ENCODE assay signal across 2 cellular contexts in genomic region chr17:81118308-81119221, GRCh38.
TF ChIP-seq lines count a peak whose summit lies in the region.

No MANE protein-coding gene starts in this region.

TF ChIP-seq in HEK293, 187 proteins besides CTCF, POLR2A, EP300 and RAD21:
- TF ChIP-seq GLIS2 (tag by site-specific recombination; IDR thresholded peaks at IDR 0.05) (peak; percentile 71; the same call in 1 of the 2 replicates), ZFHX2 (tag by site-specific recombination; conservative IDR thresholded peaks at IDR 0.05) (peak; percentile 86), ZNF221 (tag by site-specific recombination; IDR thresholded peaks at IDR 0.05; ENCODE audit: borderline replicate concordance) (no peak), ZIC2 (tag by site-specific recombination; IDR thresholded peaks at IDR 0.05) (peak; percentile 85), ZEB2 (tag by site-specific recombination; IDR thresholded peaks at IDR 0.05) (peak; percentile 68; the same call in 1 of the 2 replicates), ZBTB7A (tag by site-specific recombination; IDR thresholded peaks at IDR 0.05; ENCODE audit: low read depth) (no peak), EGR2 (tag by site-specific recombination; IDR thresholded peaks at IDR 0.05; ENCODE audit: low read depth) (peak; percentile 53), GLIS1 (tag by site-specific recombination; IDR thresholded peaks at IDR 0.05) (peak; percentile 90), HIC1 (tag by site-specific recombination; IDR thresholded peaks at IDR 0.05) (peak; percentile 64)
- TF ChIP-seq, protein P1, sequence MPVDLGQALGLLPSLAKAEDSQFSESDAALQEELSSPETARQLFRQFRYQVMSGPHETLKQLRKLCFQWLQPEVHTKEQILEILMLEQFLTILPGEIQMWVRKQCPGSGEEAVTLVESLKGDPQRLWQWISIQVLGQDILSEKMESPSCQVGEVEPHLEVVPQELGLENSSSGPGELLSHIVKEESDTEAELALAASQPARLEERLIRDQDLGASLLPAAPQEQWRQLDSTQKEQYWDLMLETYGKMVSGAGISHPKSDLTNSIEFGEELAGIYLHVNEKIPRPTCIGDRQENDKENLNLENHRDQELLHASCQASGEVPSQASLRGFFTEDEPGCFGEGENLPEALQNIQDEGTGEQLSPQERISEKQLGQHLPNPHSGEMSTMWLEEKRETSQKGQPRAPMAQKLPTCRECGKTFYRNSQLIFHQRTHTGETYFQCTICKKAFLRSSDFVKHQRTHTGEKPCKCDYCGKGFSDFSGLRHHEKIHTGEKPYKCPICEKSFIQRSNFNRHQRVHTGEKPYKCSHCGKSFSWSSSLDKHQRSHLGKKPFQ (tag by site-specific recombination; IDR thresholded peaks at IDR 0.05) = no peak
TF ChIP-seq in HEK293: peak in this region for 7.

TF ChIP-seq in HepG2, 621 proteins besides CTCF, POLR2A, EP300 and RAD21 (continues in another document):
- TF ChIP-seq HDAC6 (IDR thresholded peaks at IDR 0.05; ENCODE audit: low read depth, low read length) (no peak), ZMAT3 (CRISPR knock-in tag; conservative IDR thresholded peaks at IDR 0.05) (no peak), SNAI1 (CRISPR knock-in tag; IDR thresholded peaks at IDR 0.05; ENCODE audit: borderline replicate concordance) (no peak), ZNF264 (CRISPR knock-in tag; IDR thresholded peaks at IDR 0.05) (no peak), ZNF740 (CRISPR knock-in tag; IDR thresholded peaks at IDR 0.05) (no peak), TRAFD1 (CRISPR knock-in tag; IDR thresholded peaks at IDR 0.05; ENCODE audit: borderline replicate concordance) (no peak), ZNF788 (CRISPR knock-in tag; IDR thresholded peaks at IDR 0.05; ENCODE audit: borderline replicate concordance) (no peak), SKI (IDR thresholded peaks at IDR 0.05; ENCODE audit: partially characterized antibody) (no peak), ONECUT2 (CRISPR knock-in tag; IDR thresholded peaks at IDR 0.05) (no peak), ZFP82 (CRISPR knock-in tag; IDR thresholded peaks at IDR 0.05; ENCODE audit: borderline replicate concordance) (no peak), ARNT2 (CRISPR knock-in tag; IDR thresholded peaks at IDR 0.05; ENCODE audit: low read depth) (no peak), MIXL1 (CRISPR knock-in tag; IDR thresholded peaks at IDR 0.05) (no peak), USF2 (IDR thresholded peaks at IDR 0.05; ENCODE audit: low read depth, low read length) (no peak), USF2 (CRISPR knock-in tag; IDR thresholded peaks at IDR 0.05; ENCODE audit: borderline replicate concordance) (no peak), XRCC5 (optimal IDR thresholded peaks at IDR 0.05; ENCODE audit: low read length) (no peak), ATF3 (CRISPR knock-in tag; IDR thresholded peaks at IDR 0.05) (no peak), ZNF124 (CRISPR knock-in tag; IDR thresholded peaks at IDR 0.05) (no peak), BHLHE40 (IDR thresholded peaks at IDR 0.05; ENCODE audit: low read length) (no peak), ZFX (CRISPR knock-in tag; IDR thresholded peaks at IDR 0.05; ENCODE audit: low read depth) (peak; percentile 18; the same call in 1 of the 2 replicates), ZNF670 (CRISPR knock-in tag; IDR thresholded peaks at IDR 0.05; ENCODE audit: borderline replicate concordance) (no peak), CBFB (CRISPR knock-in tag; IDR thresholded peaks at IDR 0.05) (no peak), ZNF431 (CRISPR knock-in tag; IDR thresholded peaks at IDR 0.05; ENCODE audit: borderline replicate concordance, low read depth) (no peak), ZNF343 (CRISPR knock-in tag; IDR thresholded peaks at IDR 0.05) (no peak), ZNF367 (CRISPR knock-in tag; IDR thresholded peaks at IDR 0.05; ENCODE audit: borderline replicate concordance) (no peak), ZNF329 (CRISPR knock-in tag; IDR thresholded peaks at IDR 0.05; ENCODE audit: low read depth) (no peak), TP53 (CRISPR knock-in tag; conservative IDR thresholded peaks at IDR 0.05) (no peak), AKNA (CRISPR knock-in tag; IDR thresholded peaks at IDR 0.05; ENCODE audit: borderline replicate concordance) (no peak), ZNF263 (CRISPR knock-in tag; IDR thresholded peaks at IDR 0.05) (no peak), SP2 (CRISPR knock-in tag; IDR thresholded peaks at IDR 0.05) (no peak), GLI4 (CRISPR knock-in tag; IDR thresholded peaks at IDR 0.05; ENCODE audit: borderline replicate concordance) (no peak), ZNF878 (CRISPR knock-in tag; IDR thresholded peaks at IDR 0.05) (no peak)
- TF ChIP-seq, protein P2, sequence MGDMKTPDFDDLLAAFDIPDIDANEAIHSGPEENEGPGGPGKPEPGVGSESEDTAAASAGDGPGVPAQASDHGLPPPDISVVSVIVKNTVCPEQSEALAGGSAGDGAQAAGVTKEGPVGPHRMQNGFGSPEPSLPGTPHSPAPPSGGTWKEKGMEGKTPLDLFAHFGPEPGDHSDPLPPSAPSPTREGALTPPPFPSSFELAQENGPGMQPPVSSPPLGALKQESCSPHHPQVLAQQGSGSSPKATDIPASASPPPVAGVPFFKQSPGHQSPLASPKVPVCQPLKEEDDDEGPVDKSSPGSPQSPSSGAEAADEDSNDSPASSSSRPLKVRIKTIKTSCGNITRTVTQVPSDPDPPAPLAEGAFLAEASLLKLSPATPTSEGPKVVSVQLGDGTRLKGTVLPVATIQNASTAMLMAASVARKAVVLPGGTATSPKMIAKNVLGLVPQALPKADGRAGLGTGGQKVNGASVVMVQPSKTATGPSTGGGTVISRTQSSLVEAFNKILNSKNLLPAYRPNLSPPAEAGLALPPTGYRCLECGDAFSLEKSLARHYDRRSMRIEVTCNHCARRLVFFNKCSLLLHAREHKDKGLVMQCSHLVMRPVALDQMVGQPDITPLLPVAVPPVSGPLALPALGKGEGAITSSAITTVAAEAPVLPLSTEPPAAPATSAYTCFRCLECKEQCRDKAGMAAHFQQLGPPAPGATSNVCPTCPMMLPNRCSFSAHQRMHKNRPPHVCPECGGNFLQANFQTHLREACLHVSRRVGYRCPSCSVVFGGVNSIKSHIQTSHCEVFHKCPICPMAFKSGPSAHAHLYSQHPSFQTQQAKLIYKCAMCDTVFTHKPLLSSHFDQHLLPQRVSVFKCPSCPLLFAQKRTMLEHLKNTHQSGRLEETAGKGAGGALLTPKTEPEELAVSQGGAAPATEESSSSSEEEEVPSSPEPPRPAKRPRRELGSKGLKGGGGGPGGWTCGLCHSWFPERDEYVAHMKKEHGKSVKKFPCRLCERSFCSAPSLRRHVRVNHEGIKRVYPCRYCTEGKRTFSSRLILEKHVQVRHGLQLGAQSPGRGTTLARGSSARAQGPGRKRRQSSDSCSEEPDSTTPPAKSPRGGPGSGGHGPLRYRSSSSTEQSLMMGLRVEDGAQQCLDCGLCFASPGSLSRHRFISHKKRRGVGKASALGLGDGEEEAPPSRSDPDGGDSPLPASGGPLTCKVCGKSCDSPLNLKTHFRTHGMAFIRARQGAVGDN (CRISPR knock-in tag; IDR thresholded peaks at IDR 0.05) = 0 out of 2 replicates have a peak, but pooled peaks have one; percentile 12
- TF ChIP-seq, protein P3, sequence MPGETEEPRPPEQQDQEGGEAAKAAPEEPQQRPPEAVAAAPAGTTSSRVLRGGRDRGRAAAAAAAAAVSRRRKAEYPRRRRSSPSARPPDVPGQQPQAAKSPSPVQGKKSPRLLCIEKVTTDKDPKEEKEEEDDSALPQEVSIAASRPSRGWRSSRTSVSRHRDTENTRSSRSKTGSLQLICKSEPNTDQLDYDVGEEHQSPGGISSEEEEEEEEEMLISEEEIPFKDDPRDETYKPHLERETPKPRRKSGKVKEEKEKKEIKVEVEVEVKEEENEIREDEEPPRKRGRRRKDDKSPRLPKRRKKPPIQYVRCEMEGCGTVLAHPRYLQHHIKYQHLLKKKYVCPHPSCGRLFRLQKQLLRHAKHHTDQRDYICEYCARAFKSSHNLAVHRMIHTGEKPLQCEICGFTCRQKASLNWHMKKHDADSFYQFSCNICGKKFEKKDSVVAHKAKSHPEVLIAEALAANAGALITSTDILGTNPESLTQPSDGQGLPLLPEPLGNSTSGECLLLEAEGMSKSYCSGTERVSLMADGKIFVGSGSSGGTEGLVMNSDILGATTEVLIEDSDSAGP (CRISPR knock-in tag; IDR thresholded peaks at IDR 0.05; ENCODE audit: borderline replicate concordance) = peak; percentile 31; the same call in 1 of the 2 replicates
- TF ChIP-seq, protein P4, sequence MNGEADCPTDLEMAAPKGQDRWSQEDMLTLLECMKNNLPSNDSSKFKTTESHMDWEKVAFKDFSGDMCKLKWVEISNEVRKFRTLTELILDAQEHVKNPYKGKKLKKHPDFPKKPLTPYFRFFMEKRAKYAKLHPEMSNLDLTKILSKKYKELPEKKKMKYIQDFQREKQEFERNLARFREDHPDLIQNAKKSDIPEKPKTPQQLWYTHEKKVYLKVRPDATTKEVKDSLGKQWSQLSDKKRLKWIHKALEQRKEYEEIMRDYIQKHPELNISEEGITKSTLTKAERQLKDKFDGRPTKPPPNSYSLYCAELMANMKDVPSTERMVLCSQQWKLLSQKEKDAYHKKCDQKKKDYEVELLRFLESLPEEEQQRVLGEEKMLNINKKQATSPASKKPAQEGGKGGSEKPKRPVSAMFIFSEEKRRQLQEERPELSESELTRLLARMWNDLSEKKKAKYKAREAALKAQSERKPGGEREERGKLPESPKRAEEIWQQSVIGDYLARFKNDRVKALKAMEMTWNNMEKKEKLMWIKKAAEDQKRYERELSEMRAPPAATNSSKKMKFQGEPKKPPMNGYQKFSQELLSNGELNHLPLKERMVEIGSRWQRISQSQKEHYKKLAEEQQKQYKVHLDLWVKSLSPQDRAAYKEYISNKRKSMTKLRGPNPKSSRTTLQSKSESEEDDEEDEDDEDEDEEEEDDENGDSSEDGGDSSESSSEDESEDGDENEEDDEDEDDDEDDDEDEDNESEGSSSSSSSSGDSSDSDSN (CRISPR knock-in tag; IDR thresholded peaks at IDR 0.05) = no peak
- TF ChIP-seq, protein P5, sequence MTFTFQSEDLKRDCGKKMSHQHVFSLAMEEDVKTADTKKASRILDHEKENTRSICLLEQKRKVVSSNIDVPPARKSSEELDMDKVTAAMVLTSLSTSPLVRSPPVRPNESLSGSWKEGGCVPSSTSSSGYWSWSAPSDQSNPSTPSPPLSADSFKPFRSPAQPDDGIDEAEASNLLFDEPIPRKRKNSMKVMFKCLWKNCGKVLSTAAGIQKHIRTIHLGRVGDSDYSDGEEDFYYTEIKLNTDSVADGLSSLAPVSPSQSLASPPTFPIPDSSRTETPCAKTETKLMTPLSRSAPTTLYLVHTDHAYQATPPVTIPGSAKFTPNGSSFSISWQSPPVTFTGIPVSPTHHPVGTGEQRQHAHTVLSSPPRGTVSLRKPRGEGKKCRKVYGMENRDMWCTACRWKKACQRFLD (CRISPR knock-in tag; IDR thresholded peaks at IDR 0.05; ENCODE audit: borderline replicate concordance) = no peak
